ENCODE assay signal across 9 cellular contexts in genomic region chr10:125201108-125201524, GRCh38. TPM values are rescaled to one million over a fixed set of nuclear protein-coding genes. Genes with fewer than 3 reads are reported as not detected.
DNase-seq lines count a peak whose midpoint lies in the region; ATAC-seq and TF ChIP-seq lines count a peak whose summit lies in the region.
"Had no signal": no experiment of that assay in that cellular context is flagged by ENCODE, and none has a peak within 500 bp of the region (broad histone marks: within the 10 kb centered on the region; RNA-seq: fewer than 3 reads in every experiment).

No MANE protein-coding gene starts in this region.

- H3K4me3 ChIP-seq in endodermal cell (ENCODE audit: low read length) (no peak overlapping the region), heart left ventricle (no peak overlapping the region), body of pancreas (no peak overlapping the region), heart right ventricle (no peak overlapping the region)

- H3K27me3 Mint-ChIP-seq in endodermal cell (ENCODE audit: insufficient read depth), result peaks cover 25% of the 10 kb centered on the region

- no peak overlapping the region for H3K4me3 Mint-ChIP-seq in endodermal cell
- H3K4me3 Mint-ChIP-seq: activated T-cell treated with anti-CD3 and anti-CD28 coated beads, Interleukin-2, amount 50 U/mL, for 4 hours had no signal

- H3K27me3 ChIP-seq in endodermal cell (ENCODE audit: control insufficient read depth, insufficient read depth, low read length, poor library complexity, severe bottlenecking) (peaks cover 10% of the 10 kb centered on the region), heart left ventricle (peaks cover 0 to 4% (median 0%) of the 10 kb centered on the region in 9 donors), body of pancreas (no peaks in the 10 kb centered on the region), heart right ventricle (peaks cover 0 to 6% (median 0%) of the 10 kb centered on the region in 7 donors)

- peak; percentile 87 for ATAC-seq in GM21381 (IDR thresholded peaks at IDR 0.05; ENCODE audit: unreplicated experiment)
- ATAC-seq in HG03439 (IDR thresholded peaks at IDR 0.05; ENCODE audit: unreplicated experiment), result peak; percentile 89
- ATAC-seq in heart left ventricle, result no peak
- no peak for ATAC-seq in body of pancreas
- no peak for ATAC-seq in heart right ventricle
- ATAC-seq in left colon, result no peak

- 81 to 94% methylated on average over 2 to 5 of the region's 5 CpGs for WGBS in endodermal cell (ENCODE audit: insufficient coverage in 1 of 2, insufficient read length in 1 of 2), 2 experiments
- WGBS in heart left ventricle, 4 donors, result 66 to 82% (median 72%) methylated on average over 4 to 5 of the region's 5 CpGs
- 89% methylated on average over 4 to 5 of the region's 5 CpGs for WGBS in body of pancreas, 2 donors
- WGBS in heart right ventricle, 2 donors, result 76 to 78% methylated on average over 5 of the region's 5 CpGs

- intact Hi-C loops in heart left ventricle (cut with DNase I) (no loop called here), body of pancreas (cut with DNase I) (no loop called here), heart right ventricle (cut with DNase I) (no loop called here), left colon (cut with DNase I, micrococcal nuclease) (no loop called here)

- no peaks in the 10 kb centered on the region for H3K36me3 ChIP-seq in endodermal cell (ENCODE audit: control insufficient read depth, insufficient read depth, low read length)
- H3K36me3 ChIP-seq in heart left ventricle, result no peaks in the 10 kb centered on the region
- no peaks in the 10 kb centered on the region for H3K36me3 ChIP-seq in body of pancreas (replicated peaks in 1 of 2; ENCODE audit: insufficient read depth in 1 of 2, low read depth in 2 of 2)
- H3K36me3 ChIP-seq in heart right ventricle, result no peaks in the 10 kb centered on the region

- no peaks in the 10 kb centered on the region for H3K9me3 Mint-ChIP-seq in endodermal cell
- H3K9me3 Mint-ChIP-seq: activated T-cell treated with anti-CD3 and anti-CD28 coated beads, Interleukin-2, amount 50 U/mL, for 4 hours had no signal

- TF ChIP-seq CTCF in GM10248 (IDR thresholded peaks at IDR 0.05; ENCODE audit: control extremely low read depth, extremely low read depth, low read depth, missing control alignments) (no peak), endodermal cell (conservative IDR thresholded peaks at IDR 0.05) (no peak), heart left ventricle (IDR thresholded peaks at IDR 0.05) (no peak), body of pancreas (IDR thresholded peaks at IDR 0.05) (no peak), heart right ventricle (IDR thresholded peaks at IDR 0.05) (no peak)

- H3K9me3 ChIP-seq in endodermal cell (ENCODE audit: control insufficient read depth, low read length) (no peaks in the 10 kb centered on the region), heart left ventricle (no peaks in the 10 kb centered on the region), body of pancreas (no peaks in the 10 kb centered on the region), heart right ventricle (no peaks in the 10 kb centered on the region)

- no peak overlapping the region for H3K9ac ChIP-seq in endodermal cell (ENCODE audit: extremely low read depth, low read length, poor library complexity, severe bottlenecking)

- DNase-seq in GM10248 (ENCODE audit: extremely low spot score) (peak; percentile 63), endodermal cell (peak; percentile 46), heart left ventricle (no peak), body of pancreas (no peak), heart right ventricle (no peak), left colon (no peak)
- DNase-seq: activated T-cell treated with anti-CD3 and anti-CD28 coated beads, Interleukin-2, amount 50 U/mL, for 4 hours had no signal

- H3K36me3 Mint-ChIP-seq in endodermal cell (ENCODE audit: low read depth), result no peaks in the 10 kb centered on the region

- TF ChIP-seq POLR2A in heart left ventricle (IDR thresholded peaks at IDR 0.05), result no peak
- TF ChIP-seq POLR2A in body of pancreas (IDR thresholded peaks at IDR 0.05), result no peak

- no peak overlapping the region for H3K27ac ChIP-seq in endodermal cell (ENCODE audit: low read depth, low read length)
- H3K27ac ChIP-seq in heart left ventricle, result no peak overlapping the region
- no peak overlapping the region for H3K27ac ChIP-seq in body of pancreas
- no peak overlapping the region for H3K27ac ChIP-seq in heart right ventricle

- H3K4me1 ChIP-seq in endodermal cell (ENCODE audit: control insufficient read depth, insufficient read depth, low read length), result no peaks in the 10 kb centered on the region
- no peaks in the 10 kb centered on the region for H3K4me1 ChIP-seq in heart left ventricle
- no peaks in the 10 kb centered on the region for H3K4me1 ChIP-seq in body of pancreas
- H3K4me1 ChIP-seq in heart right ventricle, result no peaks in the 10 kb centered on the region

- H3K4me1 Mint-ChIP-seq in endodermal cell, result no peaks in the 10 kb centered on the region

- CTCF ChIA-PET in GM10248 (lab: Yijun Ruan, JAX), result no interaction called here

- no peak overlapping the region for H3K27ac Mint-ChIP-seq in endodermal cell

- POLR2A ChIA-PET in GM10248 (lab: Yijun Ruan, JAX), result no interaction called here

RNA-seq across cellular contexts. Expression of gene CTBP2, which starts 40.8 kb away (rescaled TPM):
- total RNA-seq in endodermal cell (100 to 1,000 TPM in 1 of 2 donors, 10 to 100 TPM in 1; 75.3 to 109 TPM), heart left ventricle (10 to 100 TPM; 23.9 to 45.5 (median 30.0) TPM), body of pancreas (10 to 100 TPM; 32.0 to 49.0 TPM), heart right ventricle (10 to 100 TPM; 22.6 to 36.2 (median 27.2) TPM), left colon (100 to 1,000 TPM; 107 to 142 TPM)
- polyA plus RNA-seq in endodermal cell (2013, experiment 1 of 2), result 119 TPM
- polyA plus RNA-seq in endodermal cell (2013, experiment 2 of 2), result 108 TPM
- polyA plus RNA-seq in heart left ventricle (10 to 100 TPM; 10.1 to 29.1 TPM), heart right ventricle (10 to 100 TPM; 14.7 to 23.0 TPM)

Comparison
In these comparisons a context has a peak if more than half of its experiments do, and no peak if none do; other contexts are left out.
1. DNase-seq: peak in GM10248 (single experiment) and endodermal cell (single experiment); none in heart left ventricle (0 of 5), body of pancreas (0 of 4), heart right ventricle (0 of 2) and left colon (0 of 2).
2. ATAC-seq: peak in GM21381 (single experiment) and HG03439 (single experiment); none in heart left ventricle (0 of 4), body of pancreas (single experiment), heart right ventricle (0 of 8) and left colon (single experiment).